In genomic region chrX:85429066-85429465, GRCh38 we compare ENCODE assay signal across 29 cellular contexts.
"Had no signal": no experiment of that assay in that cellular context is flagged by ENCODE, and none has a peak within 500 bp of the region (broad histone marks: within the 10 kb centered on the region; RNA-seq: fewer than 3 reads in every experiment).

No MANE protein-coding gene starts in this region.

- DNase-seq: stimulated activated CD4-positive, alpha-beta T cell treated with anti-CD3 and anti-CD28 coated beads, Interleukin-2, amount 100 ng/mL, for 48 hours; stimulated activated CD4-positive, alpha-beta T cell treated with anti-CD3 and anti-CD28 coated beads, Interleukin-4, amount 100 ng/mL, for 1 hour; stimulated activated CD4-positive, alpha-beta T cell treated with anti-CD3 and anti-CD28 coated beads, Interleukin-4, amount 100 ng/mL, for 24 hours; stimulated activated CD4-positive, alpha-beta T cell treated with anti-CD3 and anti-CD28 coated beads, Interleukin-4, amount 100 ng/mL, for 4 hours; stimulated activated CD8-positive, alpha-beta memory T cell treated with anti-CD3 and anti-CD28 coated beads, Interleukin-4, amount 100 ng/mL, for 48 hours; stimulated activated naive B cell treated with anti-CD40 and anti-IgM and Interleukin-4, amounts not matched to agents 10 μg/mL and 1 μg/mL and 100 μg/mL, for 72 hours; stimulated activated naive CD4-positive, alpha-beta T cell; stimulated activated naive CD4-positive, alpha-beta T cell treated with Interleukin-2 at 50 U/mL for 16 hours; stimulated activated naive CD8-positive, alpha-beta T cell treated with anti-CD3 and anti-CD28 coated beads, Interleukin-15, amount 100 ng/mL, for 72 hours; stimulated activated naive CD8-positive, alpha-beta T cell treated with anti-CD3 and anti-CD28 coated beads, Interleukin-15, Interleukin-2, amounts not matched to agents 100 U/mL and 50 U/mL, for 24 hours; stomach; substantia nigra; testis; thyroid gland; tibial artery; transverse colon; trophoblast cell; upper lobe of left lung; upper lobe of right lung; uterus had no signal

- FAIRE-seq: urothelium cell line had no signal

- H3K4me1 ChIP-seq: stomach, suprapubic skin, testis, thyroid gland, tibial artery, tibial nerve, transverse colon, upper lobe of left lung, upper lobe of right lung, uterus, vagina had no signal

- H3K4me1 Mint-ChIP-seq: stimulated activated effector memory CD8-positive, alpha-beta T cell treated with anti-CD3 and anti-CD28 coated beads, Interleukin-12 subunit alpha, Interleukin-12 subunit beta, amount 100 ng/mL, for 72 hours; stimulated activated memory B cell treated with anti-CD40 and anti-IgM and Interleukin-4, amounts not matched to agents 10 μg/mL and 1 μg/mL and 100 μg/mL, for 72 hours; stimulated activated naive B cell treated with anti-CD40 and anti-IgM and Interleukin-4, amounts not matched to agents 10 μg/mL and 1 μg/mL and 100 μg/mL, for 72 hours; stimulated activated naive CD8-positive, alpha-beta T cell treated with anti-CD3 and anti-CD28 coated beads, Interleukin-15, amount 100 ng/mL, for 72 hours had no signal

- H3K36me3 ChIP-seq: stomach, suprapubic skin, thoracic aorta, thyroid gland, tibial artery, tibial nerve, transverse colon, upper lobe of left lung, upper lobe of right lung, uterus, vagina had no signal

- H3K36me3 Mint-ChIP-seq: stimulated activated effector memory CD8-positive, alpha-beta T cell treated with anti-CD3 and anti-CD28 coated beads, Interleukin-12 subunit alpha, Interleukin-12 subunit beta, amount 100 ng/mL, for 72 hours; stimulated activated memory B cell treated with anti-CD40 and anti-IgM and Interleukin-4, amounts not matched to agents 10 μg/mL and 1 μg/mL and 100 μg/mL, for 72 hours; stimulated activated naive B cell treated with anti-CD40 and anti-IgM and Interleukin-4, amounts not matched to agents 10 μg/mL and 1 μg/mL and 100 μg/mL, for 72 hours; type B pancreatic cell had no signal

- ATAC-seq: stimulated activated effector memory CD8-positive, alpha-beta T cell treated with anti-CD3 and anti-CD28 coated beads, Interleukin-12 subunit alpha, Interleukin-12 subunit beta, amount 100 ng/mL, for 72 hours; stimulated activated memory B cell treated with anti-CD40 and anti-IgM and Interleukin-4, amounts not matched to agents 10 μg/mL and 1 μg/mL and 100 μg/mL, for 72 hours; stimulated activated naive B cell treated with anti-CD40 and anti-IgM and Interleukin-4, amounts not matched to agents 10 μg/mL and 1 μg/mL and 100 μg/mL, for 72 hours; stimulated activated naive CD8-positive, alpha-beta T cell treated with anti-CD3 and anti-CD28 coated beads, Interleukin-15, amount 100 ng/mL, for 72 hours; stimulated activated naive CD8-positive, alpha-beta T cell treated with anti-CD3 and anti-CD28 coated beads, Interleukin-15, Interleukin-2, amounts not matched to agents 100 U/mL and 50 U/mL, for 24 hours; upper lobe of right lung had no signal

- H3K27me3 Mint-ChIP-seq: stimulated activated memory B cell treated with anti-CD40 and anti-IgM and Interleukin-4, amounts not matched to agents 10 μg/mL and 1 μg/mL and 100 μg/mL, for 72 hours; stimulated activated naive B cell treated with anti-CD40 and anti-IgM and Interleukin-4, amounts not matched to agents 10 μg/mL and 1 μg/mL and 100 μg/mL, for 72 hours; stimulated activated naive CD8-positive, alpha-beta T cell treated with anti-CD3 and anti-CD28 coated beads, Interleukin-15, amount 100 ng/mL, for 72 hours; stimulated activated naive CD8-positive, alpha-beta T cell treated with anti-CD3 and anti-CD28 coated beads, Interleukin-15, Interleukin-2, amounts not matched to agents 100 ng/mL and 50 ng/mL, for 24 hours; type B pancreatic cell had no signal

- H3K27ac ChIP-seq: stomach, suprapubic skin, testis, thoracic aorta, thyroid gland, tibial artery, tibial nerve, transverse colon, upper lobe of left lung, upper lobe of right lung, uterus, vagina had no signal

- H3K27ac Mint-ChIP-seq: stimulated activated effector memory CD8-positive, alpha-beta T cell treated with anti-CD3 and anti-CD28 coated beads, Interleukin-12 subunit alpha, Interleukin-12 subunit beta, amount 100 ng/mL, for 72 hours; stimulated activated memory B cell treated with anti-CD40 and anti-IgM and Interleukin-4, amounts not matched to agents 10 μg/mL and 1 μg/mL and 100 μg/mL, for 72 hours; stimulated activated naive B cell treated with anti-CD40 and anti-IgM and Interleukin-4, amounts not matched to agents 10 μg/mL and 1 μg/mL and 100 μg/mL, for 72 hours; stimulated activated naive CD8-positive, alpha-beta T cell treated with anti-CD3 and anti-CD28 coated beads, Interleukin-15, amount 100 ng/mL, for 72 hours; stimulated activated naive CD8-positive, alpha-beta T cell treated with anti-CD3 and anti-CD28 coated beads, Interleukin-15, Interleukin-2, amounts not matched to agents 100 ng/mL and 50 ng/mL, for 24 hours; type B pancreatic cell had no signal

- H3K9me3 ChIP-seq: suprapubic skin, testis, thoracic aorta, thyroid gland, tibial artery, transverse colon, upper lobe of right lung, uterus, vagina had no signal

- H3K4me3 ChIP-seq: stomach, suprapubic skin, testis, thoracic aorta, thyroid gland, tibial artery, tibial nerve, transverse colon, upper lobe of left lung, upper lobe of right lung, uterus, vagina had no signal

- H3K4me3 Mint-ChIP-seq: stimulated activated effector memory CD8-positive, alpha-beta T cell treated with anti-CD3 and anti-CD28 coated beads, Interleukin-12 subunit alpha, Interleukin-12 subunit beta, amount 100 ng/mL, for 72 hours; stimulated activated memory B cell treated with anti-CD40 and anti-IgM and Interleukin-4, amounts not matched to agents 10 μg/mL and 1 μg/mL and 100 μg/mL, for 72 hours; stimulated activated naive B cell treated with anti-CD40 and anti-IgM and Interleukin-4, amounts not matched to agents 10 μg/mL and 1 μg/mL and 100 μg/mL, for 72 hours; stimulated activated naive CD8-positive, alpha-beta T cell treated with anti-CD3 and anti-CD28 coated beads, Interleukin-15, amount 100 ng/mL, for 72 hours; stimulated activated naive CD8-positive, alpha-beta T cell treated with anti-CD3 and anti-CD28 coated beads, Interleukin-15, Interleukin-2, amounts not matched to agents 100 ng/mL and 50 ng/mL, for 24 hours; type B pancreatic cell had no signal
